Comparison of ENCODE assay signal across 8 cellular contexts in genomic region chr5:181188700-181189362, GRCh38. TPM values are rescaled to one million over a fixed set of nuclear protein-coding genes. Genes with fewer than 3 reads are reported as not detected.
DNase-seq lines count a peak whose midpoint lies in the region; ATAC-seq, FAIRE-seq and TF ChIP-seq lines count a peak whose summit lies in the region.

No MANE protein-coding gene starts in this region.

- in situ Hi-C loops in GM23248 (cut with MboI) = no loop called here

- H3K36me3 Mint-ChIP-seq in T-helper 2 cell treated with Interferon-gamma antibody and Interleukin-4, amounts not matched to agents 5 μg/mL and 100 μg/mL, for 36 hours (ENCODE audit: low read depth) = peaks cover 8% of the 10 kb centered on the region

- H3K27ac ChIP-seq in GM23248 (peak overlapping the region; percentile 71), right lobe of liver (peak overlapping the region in 2 of 3 donors; percentile 29 to 40)

- H3K27me3 ChIP-seq in GM23248 (replicated peaks; ENCODE audit: insufficient read depth) = no peaks in the 10 kb centered on the region
- no peaks in the 10 kb centered on the region for H3K27me3 ChIP-seq in right lobe of liver

- peak overlapping the region; percentile 96 for H3K4me3 Mint-ChIP-seq in T-helper 2 cell treated with Interferon-gamma antibody and Interleukin-4, amounts not matched to agents 5 μg/mL and 100 μg/mL, for 36 hours

- H3K9me3 ChIP-seq in GM23248 (ENCODE audit: low read depth) (no peaks in the 10 kb centered on the region), right lobe of liver (no peaks in the 10 kb centered on the region)

- no peak for TF ChIP-seq CTCF in right lobe of liver (IDR thresholded peaks at IDR 0.05)

- no peaks in the 10 kb centered on the region for H3K9me2 ChIP-seq in GM23248 (ENCODE audit: insufficient read depth)

- no peaks in the 10 kb centered on the region for H3K79me2 ChIP-seq in GM23248 (ENCODE audit: insufficient read depth)

- H3K27ac Mint-ChIP-seq in T-helper 2 cell treated with Interferon-gamma antibody and Interleukin-4, amounts not matched to agents 5 μg/mL and 100 μg/mL, for 36 hours = peak overlapping the region; percentile 94

- peak overlapping the region; percentile 97 for H3K4me2 ChIP-seq in GM23248 (ENCODE audit: unreplicated experiment)

- 0 out of 2 replicates have a peak, but pooled peaks cover 1% of the 10 kb centered on the region for H3F3A ChIP-seq in GM23248 (ENCODE audit: insufficient read depth)

- ATAC-seq in right lobe of liver (peak; percentile 6 to 35 (median 30)), HG03439 (IDR thresholded peaks at IDR 0.05; ENCODE audit: unreplicated experiment) (no peak)

- TF ChIP-seq POLR2A in right lobe of liver (IDR thresholded peaks at IDR 0.05) = no peak

- H3K4me1 ChIP-seq in GM23248 (ENCODE audit: insufficient read depth) = no peaks in the 10 kb centered on the region
- peaks cover 0 to 30% (median 0%) of the 10 kb centered on the region in 4 donors for H3K4me1 ChIP-seq in right lobe of liver

- peaks cover 12% of the 10 kb centered on the region for H3K27me3 Mint-ChIP-seq in T-helper 2 cell treated with Interferon-gamma antibody and Interleukin-4, amounts not matched to agents 5 μg/mL and 100 μg/mL, for 36 hours (ENCODE audit: low read depth)

- H3K4me3 ChIP-seq in GM23248 (peak overlapping the region; percentile 87), right lobe of liver (peak overlapping the region; percentile 71 to 88 (median 71))

- DNase-seq in GM23248 (peak; percentile 81), cerebellum (ENCODE audit: low spot score) (peak; percentile 78), right lobe of liver (peak in 2 of 3 donors; percentile 57 to 76), HTR-8/SVneo (ENCODE audit: insufficient read length, low spot score) (no peak), NCI-H526 treated with DMSO at 0.1 percent for 48 hours (lab: John Stamatoyannopoulos, UW) (no peak)
- DNase-seq in T-helper 2 cell treated with Interferon-gamma antibody and Interleukin-4, amounts not matched to agents 5 μg/mL and 100 μg/mL, for 36 hours (ENCODE audit: low spot score) = peak; percentile 77
- peak; percentile 76 for DNase-seq in stimulated activated CD4-positive, alpha-beta T cell treated with anti-CD3 and anti-CD28 coated beads, Interleukin-4, amount 100 ng/mL, for 4 hours

- H3K9ac ChIP-seq in GM23248 = peak overlapping the region; percentile 77

- no peaks in the 10 kb centered on the region for H3K9me3 Mint-ChIP-seq in T-helper 2 cell treated with Interferon-gamma antibody and Interleukin-4, amounts not matched to agents 5 μg/mL and 100 μg/mL, for 36 hours

- H3K36me3 ChIP-seq in GM23248 (ENCODE audit: low read depth) (no peaks in the 10 kb centered on the region), right lobe of liver (no peaks in the 10 kb centered on the region)

- FAIRE-seq in HTR-8/SVneo (lab: Jason Lieb, UNC) = no peak

- H2AFZ ChIP-seq in GM23248 = peak overlapping the region; percentile 84

- 0 to 1% methylated on average over 34 to 35 of the region's 35 CpGs for WGBS in GM23248 (ENCODE audit: low coverage in 1 of 2, low lambda C conversion rate in 2 of 2, missing lambda C conversion rate in 2 of 2), 2 experiments
- WGBS in right lobe of liver (ENCODE audit: insufficient coverage, low coverage, low lambda C conversion rate, missing lambda C conversion rate) = under 1% methylated on average over 29 of the region's 35 CpGs

- no peaks in the 10 kb centered on the region for H4K20me1 ChIP-seq in GM23248 (ENCODE audit: insufficient read depth)

- intact Hi-C loops in right lobe of liver (cut with DNase I) = no loop called here

- peaks cover 38% of the 10 kb centered on the region for H3K4me1 Mint-ChIP-seq in T-helper 2 cell treated with Interferon-gamma antibody and Interleukin-4, amounts not matched to agents 5 μg/mL and 100 μg/mL, for 36 hours (ENCODE audit: low read depth)

RNA-seq across cellular contexts. Expression of gene TRIM7, which starts 16.2 kb away (rescaled TPM):
- total RNA-seq in GM23248 (2014; rRNA removed; shearing (Covaris generic)) = 1.4 and 6.8 TPM in 2 replicates
- 2.5 and 3.1 TPM in 2 replicates for polyA plus RNA-seq in GM23248 (2016; fragmentation: Nextera tagmentation; extraction: Ambion mirVana)
- total RNA-seq in cerebellum = 3.0 TPM
- 1 to 10 TPM in 1 of 6 experiments, under 1 TPM in 4, not detected in 1; 0.07 to 1.4 (median 0.26) TPM for total RNA-seq in right lobe of liver

RNA-seq across cellular contexts. Expression of gene TRIM41, which starts 34.2 kb away (rescaled TPM):
- total RNA-seq in GM23248 (2014; rRNA removed; shearing (Covaris generic)) = 17.5 and 18.6 TPM in 2 replicates
- polyA plus RNA-seq in GM23248 (2016; fragmentation: Nextera tagmentation; extraction: Ambion mirVana) = 3.8 and 4.3 TPM in 2 replicates
- 13.5 TPM for total RNA-seq in cerebellum
- 10 to 100 TPM in 4 of 6 experiments, 1 to 10 TPM in 2; 7.3 to 20.6 (median 15.9) TPM for total RNA-seq in right lobe of liver

RNA-seq across cellular contexts. Expression of gene OR2V2, which starts 41.4 kb away (rescaled TPM):
- total RNA-seq in GM23248 (2014; rRNA removed; shearing (Covaris generic)) = not detected in 2 replicates
- not detected in 2 replicates for polyA plus RNA-seq in GM23248 (2016; fragmentation: Nextera tagmentation; extraction: Ambion mirVana)
- total RNA-seq in cerebellum (not detected), right lobe of liver (not detected)

RNA-seq across cellular contexts. Expression of gene RACK1, which starts 54.9 kb away (rescaled TPM):
- total RNA-seq in GM23248 (2014; rRNA removed; shearing (Covaris generic)) = 2,598 and 3,224 TPM in 2 replicates
- 837 and 864 TPM in 2 replicates for polyA plus RNA-seq in GM23248 (2016; fragmentation: Nextera tagmentation; extraction: Ambion mirVana)
- 2,116 TPM for total RNA-seq in cerebellum
- 1,000 to 10,000 TPM in 2 of 6 experiments, 100 to 1,000 TPM in 4; 470 to 1,156 (median 552) TPM for total RNA-seq in right lobe of liver

RNA-seq across cellular contexts. Expression of gene OR2V1, which starts 57.9 kb away (rescaled TPM):
- total RNA-seq in GM23248 (2014; rRNA removed; shearing (Covaris generic)) = not detected in 2 replicates
- polyA plus RNA-seq in GM23248 (2016; fragmentation: Nextera tagmentation; extraction: Ambion mirVana) = not detected in 2 replicates
- total RNA-seq in cerebellum = not detected
- total RNA-seq in right lobe of liver = not detected

Comparison
In these comparisons a context has a peak if more than half of its experiments do, and no peak if none do; other contexts are left out.
1. DNase-seq: peak in GM23248 (single experiment), T-helper 2 cell treated with Interferon-gamma antibody and Interleukin-4, amounts not matched to agents 5 μg/mL and 100 μg/mL, for 36 hours (single experiment), cerebellum (single experiment), right lobe of liver (2 of 3) and stimulated activated CD4-positive, alpha-beta T cell treated with anti-CD3 and anti-CD28 coated beads, Interleukin-4, amount 100 ng/mL, for 4 hours (2 of 2); none in HTR-8/SVneo (single experiment) and NCI-H526 treated with DMSO at 0.1 percent for 48 hours (single experiment).